Comparison of ENCODE assay signal across 24 cellular contexts in the genomic region with DNA sequence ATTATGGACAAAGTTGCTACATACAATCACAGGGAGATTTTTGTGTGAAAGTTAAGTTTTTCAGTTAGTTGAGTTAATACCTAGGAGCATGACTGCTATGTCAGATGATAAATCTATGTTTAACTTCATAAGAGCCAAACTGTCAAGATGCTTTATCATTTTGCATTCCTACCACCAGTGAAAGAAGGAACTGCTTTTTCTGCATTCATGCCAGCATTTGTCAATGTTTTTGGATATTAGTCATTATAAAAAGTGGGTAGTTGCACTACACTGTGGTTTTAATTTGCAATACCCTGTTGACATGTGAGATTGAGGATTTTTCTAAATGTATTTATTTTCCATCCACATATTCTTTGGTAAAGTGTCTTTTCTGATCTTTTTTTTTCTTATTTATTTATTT.
"Had no signal": no experiment of that assay in that cellular context is flagged by ENCODE, and none has a peak within 500 bp of the region (broad histone marks: within the 10 kb centered on the region; RNA-seq: fewer than 3 reads in every experiment).

No MANE protein-coding gene starts in this region.

- H3K36me3 ChIP-seq: SJCRH30 had no signal

- H3K9ac ChIP-seq: KMS-11 had no signal

- H3K4me2 ChIP-seq: KMS-11 had no signal

- H3K27me3 ChIP-seq: SJCRH30 had no signal

- H3K9me3 ChIP-seq: SJCRH30 had no signal

- H3K4me3 ChIP-seq: K562, SJCRH30 had no signal

- ATAC-seq: K562, Panc1, Right ventricle myocardium inferior, SK-N-SH treated with all-trans-retinoic acid at 6 μM for 48 hours had no signal

- H3K27ac ChIP-seq: HL-60, KMS-11, RWPE1, SJCRH30 had no signal

- DNase-seq: Kasumi-1, NCI-H1092, NCI-H1105 treated with DMSO at 0.1 percent for 48 hours, NCI-H1417 treated with DMSO at 0.1 percent for 48 hours, NCI-H146, NCI-H1694 treated with DMSO at 0.1 percent for 48 hours, NCI-H1930, NCI-H2081 treated with DMSO at 0.1 percent for 48 hours, NCI-H2171, NCI-H226, NCI-H446, NCI-H510A, NCI-H524 treated with DMSO at 0.1 percent for 48 hours, NCI-H69, NCI-H774, SHP77 treated with DMSO at 0.1 percent for 48 hours, SJCRH30 had no signal

- H3K4me1 ChIP-seq: SJCRH30 had no signal
